In the genomic region with DNA sequence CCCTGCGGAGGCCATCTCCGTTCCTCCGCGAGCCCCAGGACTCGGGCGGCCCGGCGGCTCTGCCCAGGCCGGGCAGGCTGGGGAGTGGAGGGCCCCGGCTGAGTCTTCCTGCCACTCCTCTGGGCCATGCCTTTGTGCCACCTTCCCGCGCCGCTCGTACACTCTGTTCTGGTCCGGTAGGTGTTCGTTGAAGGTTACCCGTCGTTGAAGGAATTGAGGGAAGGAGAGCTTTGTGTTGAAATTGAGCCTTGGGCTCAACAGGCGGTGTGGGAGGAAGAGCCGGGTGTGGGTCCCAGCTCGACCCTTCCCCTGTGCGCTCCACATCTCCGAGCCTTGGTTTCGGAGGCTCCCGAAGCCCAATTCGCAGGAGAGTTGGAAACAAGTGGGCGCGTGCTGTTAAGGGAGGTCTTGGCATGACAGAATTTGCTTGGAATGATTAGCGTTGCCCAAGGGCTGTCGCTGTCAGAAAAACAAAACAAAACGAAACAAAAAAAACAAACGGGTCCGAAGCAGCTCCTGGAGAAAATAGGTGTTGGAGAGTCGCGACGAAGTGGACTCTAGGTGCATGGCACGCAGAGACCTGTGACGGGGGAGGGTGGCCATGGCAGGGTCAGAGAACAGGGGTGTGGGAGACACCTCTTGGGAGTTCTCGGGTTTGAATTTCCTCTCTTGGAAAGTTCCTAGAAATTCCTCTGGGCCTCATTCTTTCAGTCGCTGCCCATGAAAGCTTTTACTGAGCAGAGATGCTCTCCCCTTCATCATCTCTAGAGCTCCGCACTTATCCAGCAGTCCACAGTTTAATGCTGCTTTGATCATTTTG, we compare ENCODE assay signal across 8 cellular contexts. TPM values are rescaled to one million over a fixed set of nuclear protein-coding genes. Genes with fewer than 3 reads are reported as not detected.
A peak's percentile ranks its signal among the peaks of the same experiment; 100 is the strongest.
DNase-seq lines count a peak whose midpoint lies in the region; ATAC-seq and TF ChIP-seq lines count a peak whose summit lies in the region.

No MANE protein-coding gene starts in this region.

- peak overlapping the region; percentile 81 to 95 (median 90) for H3K4me3 ChIP-seq in Peyer's patch
- peak overlapping the region; percentile 80 to 89 (median 86) for H3K4me3 ChIP-seq in esophagus squamous epithelium
- peak overlapping the region; percentile 83 to 89 for H3K4me3 ChIP-seq in neutrophil (ENCODE audit: low read depth in 1 of 2, low read length in 1 of 2)

- H3K4me1 ChIP-seq in Peyer's patch (peaks cover 0 to 31% (median 6%) of the 10 kb centered on the region in 4 donors), esophagus squamous epithelium (peaks cover 23 to 44% (median 24%) of the 10 kb centered on the region in 3 donors), neutrophil (ENCODE audit: control insufficient read depth in 1 of 2, insufficient read depth in 1 of 2, low read depth in 1 of 2, low read length in 1 of 2) (peaks cover 31 to 37% of the 10 kb centered on the region in 2 experiments)

- DNase-seq in NCI-H82 (lab: John Stamatoyannopoulos, UW) (peak; percentile 39), NCI-H82 treated with DMSO at 0.1 percent for 48 hours (lab: John Stamatoyannopoulos, UW; ENCODE audit: unreplicated experiment) (no peak), Peyer's patch (no peak), esophagus squamous epithelium (lab: John Stamatoyannopoulos, UW) (no peak), NCI-H774 (lab: John Stamatoyannopoulos, UW) (no peak), RPMI8226 (no peak)

- no peak for TF ChIP-seq POLR2A in Peyer's patch (IDR thresholded peaks at IDR 0.05)
- TF ChIP-seq POLR2A in esophagus squamous epithelium (IDR thresholded peaks at IDR 0.05), result no peak

- 2 to 4% methylated on average over 15 to 20 of the region's 41 CpGs for WGBS in esophagus squamous epithelium, 2 donors

- H3K9me3 ChIP-seq in Peyer's patch (no peaks in the 10 kb centered on the region), esophagus squamous epithelium (no peaks in the 10 kb centered on the region), neutrophil (no peaks in the 10 kb centered on the region)

- TF ChIP-seq CTCF in Peyer's patch (IDR thresholded peaks at IDR 0.05), result no peak
- no peak for TF ChIP-seq CTCF in esophagus squamous epithelium (IDR thresholded peaks at IDR 0.05)
- no peak for TF ChIP-seq CTCF in neutrophil (IDR thresholded peaks at IDR 0.05)

- peak overlapping the region; percentile 92 to 97 (median 94) for H3K27ac ChIP-seq in Peyer's patch
- peak overlapping the region; percentile 92 to 95 (median 94) for H3K27ac ChIP-seq in esophagus squamous epithelium
- peak overlapping the region; percentile 85 for H3K27ac ChIP-seq in neutrophil

- H3K36me3 ChIP-seq in Peyer's patch, result peaks cover 0 to 4% (median 0%) of the 10 kb centered on the region in 3 donors
- H3K36me3 ChIP-seq in esophagus squamous epithelium, result peaks cover 0 to 16% (median 0%) of the 10 kb centered on the region in 3 donors
- H3K36me3 ChIP-seq in neutrophil, result peaks cover under 1% of the 10 kb centered on the region

- intact Hi-C loops in esophagus squamous epithelium (cut with DNase I), result loop anchor here (5.0 kb wide), 1 partner anchor 179 kb away; no protein-coding TSS in a partner anchor

- ATAC-seq in HG02870 (IDR thresholded peaks at IDR 0.05; ENCODE audit: unreplicated experiment), result peak; percentile 18

- H3K27me3 ChIP-seq in Peyer's patch (no peaks in the 10 kb centered on the region), esophagus squamous epithelium (no peaks in the 10 kb centered on the region), neutrophil (no peaks in the 10 kb centered on the region)

RNA-seq across cellular contexts. Expression of a gene that starts 1.2 kb away (rescaled TPM):
- total RNA-seq in Peyer's patch (10 to 100 TPM; 24.9 to 46.2 (median 44.7) TPM), esophagus squamous epithelium (100 to 1,000 TPM; 101 to 169 (median 118) TPM)

RNA-seq across cellular contexts. Expression of a gene that starts 17.5 kb away (rescaled TPM):
- under 1 TPM in 2 of 4 donors, not detected in 2; 0.76 to 0.88 TPM for total RNA-seq in Peyer's patch
- not detected for total RNA-seq in esophagus squamous epithelium

RNA-seq across cellular contexts. Expression of a gene that starts 34.3 kb away (rescaled TPM):
- 1 to 10 TPM in 1 of 4 donors, not detected in 3; 1.6 TPM for total RNA-seq in Peyer's patch
- 1 to 10 TPM; 2.3 to 3.8 (median 2.7) TPM for total RNA-seq in esophagus squamous epithelium
